ENCODE assay signal across 14 cellular contexts in the genomic region with DNA sequence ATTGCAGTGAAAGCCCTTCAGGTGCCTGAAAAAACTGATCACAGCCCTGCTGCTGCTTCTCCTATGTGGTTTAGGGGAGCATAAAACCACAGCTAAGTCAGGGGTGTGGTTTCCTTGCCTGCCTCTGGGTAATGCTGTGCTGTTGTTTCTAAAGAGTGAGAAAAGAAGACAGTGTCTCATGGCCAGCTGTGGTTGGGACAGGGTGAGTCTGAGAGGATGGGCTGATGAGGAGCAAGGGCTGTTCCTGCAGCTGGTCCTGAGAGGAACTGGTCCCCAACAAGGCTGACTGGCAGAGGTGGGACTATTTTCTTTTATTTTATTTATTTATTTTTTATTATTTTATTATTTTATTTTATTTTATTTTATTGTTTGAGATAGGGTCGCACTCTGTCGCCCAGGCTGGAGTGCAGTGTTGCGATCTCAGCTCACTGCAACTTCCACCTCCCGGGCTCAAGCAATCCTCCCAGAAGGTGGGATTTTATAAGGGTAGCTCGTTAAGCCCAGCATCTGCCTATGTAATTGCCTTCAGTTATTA.
A peak's percentile ranks its signal among the peaks of the same experiment; 100 is the strongest.
DNase-seq lines count a peak whose midpoint lies in the region; ATAC-seq and TF ChIP-seq lines count a peak whose summit lies in the region.
"Had no signal": no experiment of that assay in that cellular context is flagged by ENCODE, and none has a peak within 500 bp of the region (broad histone marks: within the 10 kb centered on the region; RNA-seq: fewer than 3 reads in every experiment).

No MANE protein-coding gene starts in this region.

- no peak for TF ChIP-seq RAD21 in SK-N-SH (IDR thresholded peaks at IDR 0.05; ENCODE audit: low read length)

- no peaks in the 10 kb centered on the region for H3F3A ChIP-seq in SK-N-SH (replicated peaks; ENCODE audit: insufficient read depth)

- H3K4me1 Mint-ChIP-seq in effector memory CD8-positive, alpha-beta T cell (ENCODE audit: low read depth in 2 of 2), result peaks cover 0 to 13% of the 10 kb centered on the region in 2 donors
- H3K4me1 Mint-ChIP-seq in activated CD8-positive, alpha-beta memory T cell treated with anti-CD3 and anti-CD28 coated beads, Interleukin-2, amount 10 ng/mL, durations not matched to agents 7 days and 5 days, result peaks cover 3% of the 10 kb centered on the region
- H3K4me1 Mint-ChIP-seq: CD4-positive, CD25-positive, alpha-beta regulatory T cell had no signal

- H3K4me3 ChIP-seq in GM12865 (ENCODE audit: low read depth, low read length) (no peak overlapping the region), SK-N-SH (ENCODE audit: low read depth in 2 of 2, low read length in 1 of 2) (no peak overlapping the region)

- no peak for TF ChIP-seq CTCF in GM12865 (IDR thresholded peaks at IDR 0.05; ENCODE audit: insufficient read depth, low read depth, low read length, missing control alignments)
- no peak for TF ChIP-seq CTCF in SK-N-SH (IDR thresholded peaks at IDR 0.05)

- no peaks in the 10 kb centered on the region for H3K9me3 Mint-ChIP-seq in effector memory CD8-positive, alpha-beta T cell
- no peaks in the 10 kb centered on the region for H3K9me3 Mint-ChIP-seq in activated CD8-positive, alpha-beta memory T cell treated with anti-CD3 and anti-CD28 coated beads, Interleukin-2, amount 10 ng/mL, durations not matched to agents 7 days and 5 days (ENCODE audit: low read depth)
- H3K9me3 Mint-ChIP-seq: activated T-cell treated with anti-CD3 and anti-CD28 coated beads, Interleukin-2, amount 50 U/mL, for 24 hours had no signal

- no peak for TF ChIP-seq EP300 in SK-N-SH (IDR thresholded peaks at IDR 0.05; ENCODE audit: borderline replicate concordance in 1 of 2, low read depth in 1 of 2, low read length in 1 of 2)

- H3K79me2 ChIP-seq in SK-N-SH (ENCODE audit: insufficient read depth), result no peaks in the 10 kb centered on the region

- H2AFZ ChIP-seq in SK-N-SH (ENCODE audit: low read depth), result no peak overlapping the region

- 83% methylated on average over 5 of the region's 5 CpGs for WGBS in SK-N-SH (ENCODE audit: low lambda C conversion rate)

- H3K4me3 Mint-ChIP-seq in effector memory CD8-positive, alpha-beta T cell, result peak overlapping the region in 1 of 2 donors; percentile 61
- H3K4me3 Mint-ChIP-seq in activated CD8-positive, alpha-beta memory T cell treated with anti-CD3 and anti-CD28 coated beads, Interleukin-2, amount 10 ng/mL, durations not matched to agents 7 days and 5 days, result no peak overlapping the region
- H3K4me3 Mint-ChIP-seq: activated T-cell treated with anti-CD3 and anti-CD28 coated beads, Interleukin-2, amount 50 U/mL, for 24 hours; CD4-positive, CD25-positive, alpha-beta regulatory T cell had no signal

- H3K27me3 Mint-ChIP-seq in effector memory CD8-positive, alpha-beta T cell, result peaks cover 5 to 26% of the 10 kb centered on the region in 2 donors
- peaks cover 3% of the 10 kb centered on the region for H3K27me3 Mint-ChIP-seq in activated CD8-positive, alpha-beta memory T cell treated with anti-CD3 and anti-CD28 coated beads, Interleukin-2, amount 10 ng/mL, durations not matched to agents 7 days and 5 days
- H3K27me3 Mint-ChIP-seq: CD4-positive, CD25-positive, alpha-beta regulatory T cell had no signal

- H3K27ac ChIP-seq in SK-N-SH (ENCODE audit: low read depth in 2 of 2, low read length in 1 of 2), result no peak overlapping the region

- DNase-seq in GM12865 (ENCODE audit: low read depth) (peak; percentile 76), SK-N-SH (no peak), SK-N-DZ (ENCODE audit: low spot score) (no peak)
- DNase-seq in effector memory CD8-positive, alpha-beta T cell, result peak in 1 of 3 experiments; percentile 3
- DNase-seq in activated CD8-positive, alpha-beta memory T cell treated with anti-CD3 and anti-CD28 coated beads, Interleukin-2, amount 10 ng/mL, durations not matched to agents 7 days and 5 days, result no peak
- DNase-seq: activated T-cell treated with anti-CD3 and anti-CD28 coated beads, Interleukin-2, amount 50 U/mL, for 24 hours; aorta; effector CD4-positive, alpha-beta T cell; SHP77 treated with DMSO at 0.1 percent for 48 hours; small intestine had no signal

- H3K4me1 ChIP-seq in SK-N-SH (ENCODE audit: control insufficient read depth in 1 of 2, insufficient read depth in 2 of 2, low read depth in 1 of 2, low read length in 1 of 2), result peaks cover 0 to 8% of the 10 kb centered on the region in 2 experiments; a peak in 1 of 4 replicates

- peaks cover 3% of the 10 kb centered on the region for H3K36me3 Mint-ChIP-seq in effector memory CD8-positive, alpha-beta T cell (ENCODE audit: insufficient read depth)
- H3K36me3 Mint-ChIP-seq in activated CD8-positive, alpha-beta memory T cell treated with anti-CD3 and anti-CD28 coated beads, Interleukin-2, amount 10 ng/mL, durations not matched to agents 7 days and 5 days, result no peaks in the 10 kb centered on the region
- H3K36me3 Mint-ChIP-seq: CD4-positive, CD25-positive, alpha-beta regulatory T cell had no signal

- no peaks in the 10 kb centered on the region for H3K9me2 ChIP-seq in SK-N-SH

- no peaks in the 10 kb centered on the region for H3K36me3 ChIP-seq in SK-N-SH (replicated peaks in 1 of 2; ENCODE audit: control insufficient read depth in 1 of 2, insufficient read depth in 2 of 2, low read length in 1 of 2)

- H3K9me3 ChIP-seq in SK-N-SH, result no peaks in the 10 kb centered on the region

- POLR2A ChIA-PET in SK-N-SH (lab: Yijun Ruan, JAX), result no interaction called here

- H4K20me1 ChIP-seq in SK-N-SH (ENCODE audit: insufficient read depth), result no peaks in the 10 kb centered on the region

- ATAC-seq in GM19351 (IDR thresholded peaks at IDR 0.05; ENCODE audit: unreplicated experiment) (peak; percentile 89), HG03460 (IDR thresholded peaks at IDR 0.05; ENCODE audit: unreplicated experiment) (peak; percentile 71), HG03378 (IDR thresholded peaks at IDR 0.05; ENCODE audit: unreplicated experiment) (no peak)
- peak; percentile 94 for ATAC-seq in effector memory CD8-positive, alpha-beta T cell (replicated peaks)
- ATAC-seq in activated CD8-positive, alpha-beta memory T cell treated with anti-CD3 and anti-CD28 coated beads, Interleukin-2, amount 10 ng/mL, durations not matched to agents 7 days and 5 days, result no peak

- CTCF ChIA-PET in activated CD8-positive, alpha-beta memory T cell treated with anti-CD3 and anti-CD28 coated beads, Interleukin-2, amount 10 ng/mL, durations not matched to agents 7 days and 5 days (lab: Charles Lee), result no interaction called here
- CTCF ChIA-PET in SK-N-SH (lab: Yijun Ruan, JAX), result interaction anchor here (1.2 kb wide), 1 partner anchor 65 kb away, joined by 3 read pairs; no protein-coding TSS in a partner anchor

- H3K4me2 ChIP-seq in SK-N-SH, result no peak overlapping the region

- H3K27ac Mint-ChIP-seq in effector memory CD8-positive, alpha-beta T cell, result peak overlapping the region in 1 of 2 donors; percentile 44
- no peak overlapping the region for H3K27ac Mint-ChIP-seq in activated CD8-positive, alpha-beta memory T cell treated with anti-CD3 and anti-CD28 coated beads, Interleukin-2, amount 10 ng/mL, durations not matched to agents 7 days and 5 days
- H3K27ac Mint-ChIP-seq: activated T-cell treated with anti-CD3 and anti-CD28 coated beads, Interleukin-2, amount 50 U/mL, for 24 hours had no signal

- no peaks in the 10 kb centered on the region for H3K27me3 ChIP-seq in SK-N-SH (ENCODE audit: insufficient read depth)

- no peak overlapping the region for H3K9ac ChIP-seq in SK-N-SH

TF ChIP-seq in SK-N-SH, 30 proteins besides CTCF, POLR2A, EP300 and RAD21:
- no peak for TF ChIP-seq RFX5 (IDR thresholded peaks at IDR 0.05; ENCODE audit: low read length)
- TF ChIP-seq, protein P1, sequence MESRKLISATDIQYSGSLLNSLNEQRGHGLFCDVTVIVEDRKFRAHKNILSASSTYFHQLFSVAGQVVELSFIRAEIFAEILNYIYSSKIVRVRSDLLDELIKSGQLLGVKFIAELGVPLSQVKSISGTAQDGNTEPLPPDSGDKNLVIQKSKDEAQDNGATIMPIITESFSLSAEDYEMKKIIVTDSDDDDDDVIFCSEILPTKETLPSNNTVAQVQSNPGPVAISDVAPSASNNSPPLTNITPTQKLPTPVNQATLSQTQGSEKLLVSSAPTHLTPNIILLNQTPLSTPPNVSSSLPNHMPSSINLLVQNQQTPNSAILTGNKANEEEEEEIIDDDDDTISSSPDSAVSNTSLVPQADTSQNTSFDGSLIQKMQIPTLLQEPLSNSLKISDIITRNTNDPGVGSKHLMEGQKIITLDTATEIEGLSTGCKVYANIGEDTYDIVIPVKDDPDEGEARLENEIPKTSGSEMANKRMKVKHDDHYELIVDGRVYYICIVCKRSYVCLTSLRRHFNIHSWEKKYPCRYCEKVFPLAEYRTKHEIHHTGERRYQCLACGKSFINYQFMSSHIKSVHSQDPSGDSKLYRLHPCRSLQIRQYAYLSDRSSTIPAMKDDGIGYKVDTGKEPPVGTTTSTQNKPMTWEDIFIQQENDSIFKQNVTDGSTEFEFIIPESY (IDR thresholded peaks at IDR 0.05; ENCODE audit: borderline replicate concordance, low read depth), result no peak
- no peak for TF ChIP-seq YY1 (IDR thresholded peaks at IDR 0.05; ENCODE audit: low read depth)
- no peak for TF ChIP-seq CHD2 (IDR thresholded peaks at IDR 0.05; ENCODE audit: low read length, partially characterized antibody)

Comparison
In these comparisons a context has a peak if more than half of its experiments do, and no peak if none do; other contexts are left out.
1. ATAC-seq: peak in GM19351 (single experiment), HG03460 (single experiment) and effector memory CD8-positive, alpha-beta T cell (single experiment); none in activated CD8-positive, alpha-beta memory T cell treated with anti-CD3 and anti-CD28 coated beads, Interleukin-2, amount 10 ng/mL, durations not matched to agents 7 days and 5 days (single experiment) and HG03378 (single experiment).